22 cellular contexts compared by ENCODE assay signal in the genomic region with DNA sequence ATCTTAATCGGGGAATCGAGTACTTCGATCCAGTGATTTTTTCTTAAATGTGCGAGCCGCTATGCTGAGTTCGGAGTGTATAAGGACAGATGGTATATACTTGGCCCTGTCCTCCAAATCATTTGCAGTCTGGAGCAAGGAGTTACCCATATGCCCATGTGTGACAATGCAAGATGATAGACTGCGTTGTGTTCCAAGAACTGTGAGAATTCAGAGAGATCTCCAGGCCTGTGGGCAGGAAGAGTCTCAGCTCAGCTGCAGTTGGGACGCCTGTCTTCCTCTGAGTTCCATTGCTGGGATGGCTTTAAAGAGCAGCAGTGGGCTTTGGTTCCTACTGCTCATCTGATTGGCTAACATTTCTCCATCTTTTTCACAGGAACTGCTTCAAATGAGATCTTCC.
DNase-seq lines count a peak whose midpoint lies in the region; ATAC-seq, FAIRE-seq and TF ChIP-seq lines count a peak whose summit lies in the region.
"Had no signal": no experiment of that assay in that cellular context is flagged by ENCODE, and none has a peak within 500 bp of the region (broad histone marks: within the 10 kb centered on the region; RNA-seq: fewer than 3 reads in every experiment).

No MANE protein-coding gene starts in this region.

- CTCF ChIA-PET in A549 (lab: Yijun Ruan, JAX) = no interaction called here

- H3K4me3 Mint-ChIP-seq in activated T-helper 17 cell treated with anti-CD3 and anti-CD28 coated beads, Interleukin-2, amount 50 U/mL, for 72 hours = no peak overlapping the region
- H3K4me3 Mint-ChIP-seq: B cell; CD8-positive, alpha-beta memory T cell; HFFc6 had no signal

- no peaks in the 10 kb centered on the region for H3K9me3 Mint-ChIP-seq in activated T-helper 17 cell treated with anti-CD3 and anti-CD28 coated beads, Interleukin-2, amount 50 U/mL, for 72 hours

- TF ChIP-seq CTCF in A549 (IDR thresholded peaks at IDR 0.05) = no peak

- DNase-seq in A549 (ENCODE audit: low read depth in 1 of 2, low spot score in 1 of 2) (no peak), NCI-H524 treated with DMSO at 0.1 percent for 48 hours (lab: John Stamatoyannopoulos, UW) (peak; percentile 2), inferior parietal cortex (ENCODE audit: extremely low spot score) (peak; percentile 47), superior temporal gyrus (ENCODE audit: extremely low spot score) (peak; percentile 42)
- DNase-seq: CD8-positive, alpha-beta memory T cell; COR-L47; GDM1; GOT3; H7; HFFc6; IMR-90 had no signal

- no peak for ATAC-seq in A549
- no peak for ATAC-seq in activated T-helper 17 cell treated with anti-CD3 and anti-CD28 coated beads, Interleukin-2, amount 50 U/mL, for 72 hours (replicated peaks)
- no peak for ATAC-seq in GM18907 (IDR thresholded peaks at IDR 0.05; ENCODE audit: unreplicated experiment)
- no peak for ATAC-seq in GM21576 (IDR thresholded peaks at IDR 0.05; ENCODE audit: unreplicated experiment)
- ATAC-seq: HCT116, K562 had no signal

- TF ChIP-seq RAD21 in A549 (conservative IDR thresholded peaks at IDR 0.05 in 1 of 2, IDR thresholded peaks at IDR 0.05 in 1 of 2) = no peak

- POLR2A ChIA-PET in A549 (lab: Yijun Ruan, JAX) = no interaction called here

- TF ChIP-seq EP300 in A549 (IDR thresholded peaks at IDR 0.05) = no peak

- H3K9me3 ChIP-seq in A549 = no peaks in the 10 kb centered on the region

- H3K27ac Mint-ChIP-seq in activated T-helper 17 cell treated with anti-CD3 and anti-CD28 coated beads, Interleukin-2, amount 50 U/mL, for 72 hours = no peak overlapping the region
- H3K27ac Mint-ChIP-seq: B cell; CD8-positive, alpha-beta memory T cell; HFFc6 had no signal

- no peaks in the 10 kb centered on the region for H3K36me3 Mint-ChIP-seq in activated T-helper 17 cell treated with anti-CD3 and anti-CD28 coated beads, Interleukin-2, amount 50 U/mL, for 72 hours (ENCODE audit: low read depth)
- H3K36me3 Mint-ChIP-seq: CD8-positive, alpha-beta memory T cell had no signal

- no peaks in the 10 kb centered on the region for H3K4me1 ChIP-seq in A549
- H3K4me1 ChIP-seq: BLaER1 treated with 17β-estradiol and CSF1 and Interleukin-3, amounts not matched to agents 10 nM and 100 nM had no signal

- H3K4me2 ChIP-seq in A549 = no peak overlapping the region
- H3K4me2 ChIP-seq: BLaER1 treated with 17β-estradiol and CSF1 and Interleukin-3, amounts not matched to agents 10 nM and 100 nM had no signal

- no peaks in the 10 kb centered on the region for H3K4me1 Mint-ChIP-seq in activated T-helper 17 cell treated with anti-CD3 and anti-CD28 coated beads, Interleukin-2, amount 50 U/mL, for 72 hours
- H3K4me1 Mint-ChIP-seq: B cell; CD8-positive, alpha-beta memory T cell had no signal

- no peak overlapping the region for H3K27ac ChIP-seq in A549
- H3K27ac ChIP-seq: 22Rv1; BLaER1 treated with 17β-estradiol and CSF1 and Interleukin-3, amounts not matched to agents 10 nM and 100 nM had no signal

- 79% methylated on average over 8 of the region's 8 CpGs for WGBS in A549 (ENCODE audit: missing lambda C conversion rate)

- TF ChIP-seq POLR2A in A549 (IDR thresholded peaks at IDR 0.05; ENCODE audit: low read length) = no peak

- H3K27me3 Mint-ChIP-seq in activated T-helper 17 cell treated with anti-CD3 and anti-CD28 coated beads, Interleukin-2, amount 50 U/mL, for 72 hours = peaks cover 3% of the 10 kb centered on the region

- no peak overlapping the region for H3K4me3 ChIP-seq in A549
- H3K4me3 ChIP-seq: BLaER1 treated with 17β-estradiol and CSF1 and Interleukin-3, amounts not matched to agents 10 nM and 100 nM; K562 had no signal

- FAIRE-seq in A549 (lab: Jason Lieb, UNC) = peak; percentile 76
- FAIRE-seq: D721Med, GM12892, GM18507, K562 had no signal

TF ChIP-seq in A549, 52 proteins besides CTCF, POLR2A, EP300 and RAD21:
- no peak for TF ChIP-seq FOXS1 (CRISPR knock-in tag; IDR thresholded peaks at IDR 0.05)

Comparison
In these comparisons a context has a peak if more than half of its experiments do, and no peak if none do; other contexts are left out.
1. DNase-seq: peak in NCI-H524 treated with DMSO at 0.1 percent for 48 hours (single experiment), inferior parietal cortex (single experiment) and superior temporal gyrus (single experiment); none in A549 (0 of 2).